ENCODE assay signal across 1 cellular context in genomic region chr15:40951764-40952163, GRCh38.
TF ChIP-seq lines count a peak whose summit lies in the region.

No MANE protein-coding gene starts in this region.

TF ChIP-seq in GM23338, 12 proteins besides CTCF, POLR2A, EP300 and RAD21:
- TF ChIP-seq POLR2AphosphoS5 (IDR thresholded peaks at IDR 0.05; ENCODE audit: low read depth) (no peak), ZNF114 (CRISPR knock-in tag; IDR thresholded peaks at IDR 0.05) (no peak), JUNB (IDR thresholded peaks at IDR 0.05; ENCODE audit: unreplicated experiment) (no peak), EZH2 (IDR thresholded peaks at IDR 0.05; ENCODE audit: low read depth, unreplicated experiment) (no peak)
- TF ChIP-seq, protein P1, sequence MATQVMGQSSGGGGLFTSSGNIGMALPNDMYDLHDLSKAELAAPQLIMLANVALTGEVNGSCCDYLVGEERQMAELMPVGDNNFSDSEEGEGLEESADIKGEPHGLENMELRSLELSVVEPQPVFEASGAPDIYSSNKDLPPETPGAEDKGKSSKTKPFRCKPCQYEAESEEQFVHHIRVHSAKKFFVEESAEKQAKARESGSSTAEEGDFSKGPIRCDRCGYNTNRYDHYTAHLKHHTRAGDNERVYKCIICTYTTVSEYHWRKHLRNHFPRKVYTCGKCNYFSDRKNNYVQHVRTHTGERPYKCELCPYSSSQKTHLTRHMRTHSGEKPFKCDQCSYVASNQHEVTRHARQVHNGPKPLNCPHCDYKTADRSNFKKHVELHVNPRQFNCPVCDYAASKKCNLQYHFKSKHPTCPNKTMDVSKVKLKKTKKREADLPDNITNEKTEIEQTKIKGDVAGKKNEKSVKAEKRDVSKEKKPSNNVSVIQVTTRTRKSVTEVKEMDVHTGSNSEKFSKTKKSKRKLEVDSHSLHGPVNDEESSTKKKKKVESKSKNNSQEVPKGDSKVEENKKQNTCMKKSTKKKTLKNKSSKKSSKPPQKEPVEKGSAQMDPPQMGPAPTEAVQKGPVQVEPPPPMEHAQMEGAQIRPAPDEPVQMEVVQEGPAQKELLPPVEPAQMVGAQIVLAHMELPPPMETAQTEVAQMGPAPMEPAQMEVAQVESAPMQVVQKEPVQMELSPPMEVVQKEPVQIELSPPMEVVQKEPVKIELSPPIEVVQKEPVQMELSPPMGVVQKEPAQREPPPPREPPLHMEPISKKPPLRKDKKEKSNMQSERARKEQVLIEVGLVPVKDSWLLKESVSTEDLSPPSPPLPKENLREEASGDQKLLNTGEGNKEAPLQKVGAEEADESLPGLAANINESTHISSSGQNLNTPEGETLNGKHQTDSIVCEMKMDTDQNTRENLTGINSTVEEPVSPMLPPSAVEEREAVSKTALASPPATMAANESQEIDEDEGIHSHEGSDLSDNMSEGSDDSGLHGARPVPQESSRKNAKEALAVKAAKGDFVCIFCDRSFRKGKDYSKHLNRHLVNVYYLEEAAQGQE (IDR thresholded peaks at IDR 0.05; ENCODE audit: unreplicated experiment) = no peak
